In the genomic region with DNA sequence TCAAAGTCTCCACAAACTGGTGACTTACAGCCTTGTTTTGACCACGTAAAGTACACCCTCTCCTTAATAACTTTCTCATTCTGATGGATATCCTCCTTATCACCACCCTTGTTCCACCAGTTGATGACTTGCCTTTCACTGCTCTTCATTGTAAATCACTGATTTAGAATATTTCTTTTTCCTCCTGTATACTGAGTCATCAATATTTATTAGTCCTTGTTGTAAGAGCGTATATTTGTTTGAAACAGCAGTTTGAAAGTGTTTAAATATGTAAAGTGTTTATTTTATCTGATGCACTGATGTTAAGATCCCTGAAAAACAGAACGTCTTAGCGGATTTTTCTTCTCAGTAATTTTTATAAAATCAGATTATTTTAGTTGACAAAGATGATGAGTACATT, we compare ENCODE assay signal across 20 cellular contexts.
"Had no signal": no experiment of that assay in that cellular context is flagged by ENCODE, and none has a peak within 500 bp of the region (broad histone marks: within the 10 kb centered on the region; RNA-seq: fewer than 3 reads in every experiment).

No MANE protein-coding gene starts in this region.

- DNase-seq: activated CD4-positive, alpha-beta T cell treated with anti-CD3 and anti-CD28 coated beads, Interleukin-2, amount 50 U/mL, for 4 hours; activated CD4-positive, CD25-positive, alpha-beta regulatory T cell treated with anti-CD3 and anti-CD28 coated beads, Interleukin-2, amount 50 U/mL, for 72 hours; activated naive CD4-positive, alpha-beta T cell; activated naive CD8-positive, alpha-beta T cell treated with anti-CD3 and anti-CD28 coated beads for 36 hours; anterior cingulate cortex; brain microvascular endothelial cell; central memory CD4-positive, alpha-beta T cell; colonic mucosa; endodermal cell; gastrocnemius medialis; heart left ventricle; left ventricle myocardium inferior; mammary epithelial cell; pancreas; sigmoid colon; spleen; stimulated activated naive B cell treated with anti-CD40 and anti-IgM and Interleukin-4, amounts not matched to agents 10 μg/mL and 1 μg/mL and 100 μg/mL, for 72 hours; T-helper 1 cell; T1000 had no signal

- H3K4me3 Mint-ChIP-seq: activated naive CD8-positive, alpha-beta T cell treated with anti-CD3 and anti-CD28 coated beads for 36 hours; endodermal cell; stimulated activated naive B cell treated with anti-CD40 and anti-IgM and Interleukin-4, amounts not matched to agents 10 μg/mL and 1 μg/mL and 100 μg/mL, for 72 hours had no signal

- H3K27me3 ChIP-seq: brain microvascular endothelial cell, colonic mucosa, gastrocnemius medialis, heart left ventricle, pancreas, sigmoid colon, spleen had no signal

- H3K4me1 ChIP-seq: colonic mucosa had no signal

- H3K4me3 ChIP-seq: colonic mucosa, gastrocnemius medialis, heart left ventricle, left ventricle myocardium inferior, pancreas, sigmoid colon, spleen had no signal

- H3K9me3 ChIP-seq: colonic mucosa, gastrocnemius medialis, heart left ventricle, left ventricle myocardium inferior, pancreas, sigmoid colon, spleen had no signal

- H3K27me3 Mint-ChIP-seq: activated naive CD8-positive, alpha-beta T cell treated with anti-CD3 and anti-CD28 coated beads for 36 hours; stimulated activated naive B cell treated with anti-CD40 and anti-IgM and Interleukin-4, amounts not matched to agents 10 μg/mL and 1 μg/mL and 100 μg/mL, for 72 hours had no signal

- H3K27ac Mint-ChIP-seq: activated naive CD8-positive, alpha-beta T cell treated with anti-CD3 and anti-CD28 coated beads for 36 hours; endodermal cell; stimulated activated naive B cell treated with anti-CD40 and anti-IgM and Interleukin-4, amounts not matched to agents 10 μg/mL and 1 μg/mL and 100 μg/mL, for 72 hours had no signal

- H3K36me3 ChIP-seq: colonic mucosa, pancreas had no signal

- H3K27ac ChIP-seq: brain microvascular endothelial cell, colonic mucosa, gastrocnemius medialis, heart left ventricle, left ventricle myocardium inferior, pancreas, sigmoid colon had no signal

- FAIRE-seq: pancreas had no signal

- H3K9me3 Mint-ChIP-seq: activated naive CD8-positive, alpha-beta T cell treated with anti-CD3 and anti-CD28 coated beads for 36 hours; endodermal cell; stimulated activated naive B cell treated with anti-CD40 and anti-IgM and Interleukin-4, amounts not matched to agents 10 μg/mL and 1 μg/mL and 100 μg/mL, for 72 hours had no signal

- ATAC-seq: esophagus mucosa; gastrocnemius medialis; heart left ventricle; pancreas; stimulated activated naive B cell treated with anti-CD40 and anti-IgM and Interleukin-4, amounts not matched to agents 10 μg/mL and 1 μg/mL and 100 μg/mL, for 72 hours had no signal
